11 cellular contexts compared by ENCODE assay signal in genomic region chrX:49198540-49199314, GRCh38. TPM values are rescaled to one million over a fixed set of nuclear protein-coding genes. Genes with fewer than 3 reads are reported as not detected.
A peak's percentile ranks its signal among the peaks of the same experiment; 100 is the strongest.
DNase-seq lines count a peak whose midpoint lies in the region; ATAC-seq lines count a peak whose summit lies in the region.
"Had no signal": no experiment of that assay in that cellular context is flagged by ENCODE, and none has a peak within 500 bp of the region (broad histone marks: within the 10 kb centered on the region; RNA-seq: fewer than 3 reads in every experiment).

No MANE protein-coding gene starts in this region.

- H3K27ac Mint-ChIP-seq in activated CD8-positive, alpha-beta memory T cell treated with anti-CD3 and anti-CD28 coated beads, Interleukin-2, amount 10 ng/mL, durations not matched to agents 7 days and 5 days, result peak overlapping the region; percentile 7
- H3K27ac Mint-ChIP-seq in activated T-helper 2 cell treated with anti-CD3 and anti-CD28 coated beads, Interferon-gamma antibody, Interleukin-2, Interleukin-4, amounts not matched to agents 10 μg/mL and 5 μg/mL and 100 μg/mL, durations not matched to agents 14 hours and 24 hours and 36 hours, result no peak overlapping the region

- no peak overlapping the region for H2AFZ ChIP-seq in neuron (ENCODE audit: low read depth, low read length)

- H3K4me3 ChIP-seq in neuron (ENCODE audit: low read length), result peak overlapping the region; percentile 42

- H3K4me1 Mint-ChIP-seq in activated CD8-positive, alpha-beta memory T cell treated with anti-CD3 and anti-CD28 coated beads, Interleukin-2, amount 10 ng/mL, durations not matched to agents 7 days and 5 days, result peaks cover 20% of the 10 kb centered on the region
- H3K4me1 Mint-ChIP-seq in activated T-helper 2 cell treated with anti-CD3 and anti-CD28 coated beads, Interferon-gamma antibody, Interleukin-2, Interleukin-4, amounts not matched to agents 10 μg/mL and 5 μg/mL and 100 μg/mL, durations not matched to agents 14 hours and 24 hours and 36 hours (ENCODE audit: low read depth), result peaks cover 15% of the 10 kb centered on the region

- intact Hi-C loops in activated T-helper 2 cell treated with anti-CD3 and anti-CD28 coated beads, Interferon-gamma antibody, Interleukin-2, Interleukin-4, amounts not matched to agents 10 μg/mL and 5 μg/mL and 100 μg/mL, durations not matched to agents 14 hours and 24 hours and 36 hours (cut with micrococcal nuclease), result no loop called here

- no peaks in the 10 kb centered on the region for H3K27me3 Mint-ChIP-seq in activated CD8-positive, alpha-beta memory T cell treated with anti-CD3 and anti-CD28 coated beads, Interleukin-2, amount 10 ng/mL, durations not matched to agents 7 days and 5 days
- H3K27me3 Mint-ChIP-seq in activated T-helper 2 cell treated with anti-CD3 and anti-CD28 coated beads, Interferon-gamma antibody, Interleukin-2, Interleukin-4, amounts not matched to agents 10 μg/mL and 5 μg/mL and 100 μg/mL, durations not matched to agents 14 hours and 24 hours and 36 hours (ENCODE audit: low read depth), result no peaks in the 10 kb centered on the region

- H3K4me3 Mint-ChIP-seq in activated CD8-positive, alpha-beta memory T cell treated with anti-CD3 and anti-CD28 coated beads, Interleukin-2, amount 10 ng/mL, durations not matched to agents 7 days and 5 days, result peak overlapping the region; percentile 35
- peak overlapping the region; percentile 61 for H3K4me3 Mint-ChIP-seq in activated T-helper 2 cell treated with anti-CD3 and anti-CD28 coated beads, Interferon-gamma antibody, Interleukin-2, Interleukin-4, amounts not matched to agents 10 μg/mL and 5 μg/mL and 100 μg/mL, durations not matched to agents 14 hours and 24 hours and 36 hours (ENCODE audit: low read depth)

- no peaks in the 10 kb centered on the region for H3K9me3 Mint-ChIP-seq in activated CD8-positive, alpha-beta memory T cell treated with anti-CD3 and anti-CD28 coated beads, Interleukin-2, amount 10 ng/mL, durations not matched to agents 7 days and 5 days (ENCODE audit: low read depth)
- H3K9me3 Mint-ChIP-seq in activated T-helper 2 cell treated with anti-CD3 and anti-CD28 coated beads, Interferon-gamma antibody, Interleukin-2, Interleukin-4, amounts not matched to agents 10 μg/mL and 5 μg/mL and 100 μg/mL, durations not matched to agents 14 hours and 24 hours and 36 hours, result no peaks in the 10 kb centered on the region

- no peak for ATAC-seq in activated CD8-positive, alpha-beta memory T cell treated with anti-CD3 and anti-CD28 coated beads, Interleukin-2, amount 10 ng/mL, durations not matched to agents 7 days and 5 days

- no peak for DNase-seq in activated CD8-positive, alpha-beta memory T cell treated with anti-CD3 and anti-CD28 coated beads, Interleukin-2, amount 10 ng/mL, durations not matched to agents 7 days and 5 days
- no peak for DNase-seq in activated CD8-positive, alpha-beta memory T cell treated with anti-CD3 and anti-CD28 coated beads, Interleukin-2, amount 50 U/mL, for 4 hours
- DNase-seq in activated T-helper 2 cell treated with anti-CD3 and anti-CD28 coated beads, Interferon-gamma antibody, Interleukin-2, Interleukin-4, amounts not matched to agents 10 μg/mL and 5 μg/mL and 100 μg/mL, durations not matched to agents 14 hours and 24 hours and 36 hours (ENCODE audit: low spot score), result no peak
- DNase-seq in stimulated activated CD4-positive, alpha-beta T cell treated with anti-CD3 and anti-CD28 coated beads, Interleukin-2, amount 100 ng/mL, for 24 hours, result no peak
- no peak for DNase-seq in stimulated activated CD4-positive, alpha-beta T cell treated with anti-CD3 and anti-CD28 coated beads, Interleukin-2, amount 100 ng/mL, for 48 hours
- DNase-seq: GDM1; small intestine; stimulated activated CD8-positive, alpha-beta memory T cell treated with anti-CD3 and anti-CD28 coated beads, Interleukin-4, amount 100 ng/mL, for 48 hours had no signal

- CTCF ChIA-PET in activated CD8-positive, alpha-beta memory T cell treated with anti-CD3 and anti-CD28 coated beads, Interleukin-2, amount 10 ng/mL, durations not matched to agents 7 days and 5 days (lab: Charles Lee), result no interaction called here

- peaks cover under 1% of the 10 kb centered on the region for H3K27me3 ChIP-seq in neuron (ENCODE audit: insufficient read depth, low read length)
- H3K27me3 ChIP-seq: esophagus muscularis mucosa had no signal

- no peaks in the 10 kb centered on the region for H3K36me3 Mint-ChIP-seq in activated CD8-positive, alpha-beta memory T cell treated with anti-CD3 and anti-CD28 coated beads, Interleukin-2, amount 10 ng/mL, durations not matched to agents 7 days and 5 days
- H3K36me3 Mint-ChIP-seq in activated T-helper 2 cell treated with anti-CD3 and anti-CD28 coated beads, Interferon-gamma antibody, Interleukin-2, Interleukin-4, amounts not matched to agents 10 μg/mL and 5 μg/mL and 100 μg/mL, durations not matched to agents 14 hours and 24 hours and 36 hours (ENCODE audit: low read depth), result no peaks in the 10 kb centered on the region

- H3K4me1 ChIP-seq in neuron (ENCODE audit: insufficient read depth, low read length), result no peaks in the 10 kb centered on the region

- no peaks in the 10 kb centered on the region for H3K9me3 ChIP-seq in neuron (ENCODE audit: low read length)
- H3K9me3 ChIP-seq: esophagus muscularis mucosa had no signal

- no peaks in the 10 kb centered on the region for H3K36me3 ChIP-seq in neuron (ENCODE audit: insufficient read depth, low read length)
- H3K36me3 ChIP-seq: esophagus muscularis mucosa had no signal

RNA-seq across cellular contexts. Expression of gene SYP, which starts 1.3 kb away (rescaled TPM):
- 1 to 10 TPM; 1.9 to 3.9 TPM for total RNA-seq in activated CD8-positive, alpha-beta memory T cell treated with anti-CD3 and anti-CD28 coated beads, Interleukin-2, amount 10 ng/mL, durations not matched to agents 7 days and 5 days
- total RNA-seq in activated T-helper 2 cell treated with anti-CD3 and anti-CD28 coated beads, Interferon-gamma antibody, Interleukin-2, Interleukin-4, amounts not matched to agents 10 μg/mL and 5 μg/mL and 100 μg/mL, durations not matched to agents 14 hours and 24 hours and 36 hours, result 3.8 and 4.3 TPM in 2 replicates

RNA-seq across cellular contexts. Expression of gene PRICKLE3, which starts 12.6 kb away (rescaled TPM):
- 10 to 100 TPM; 21.1 to 24.7 TPM for total RNA-seq in activated CD8-positive, alpha-beta memory T cell treated with anti-CD3 and anti-CD28 coated beads, Interleukin-2, amount 10 ng/mL, durations not matched to agents 7 days and 5 days
- total RNA-seq in activated T-helper 2 cell treated with anti-CD3 and anti-CD28 coated beads, Interferon-gamma antibody, Interleukin-2, Interleukin-4, amounts not matched to agents 10 μg/mL and 5 μg/mL and 100 μg/mL, durations not matched to agents 14 hours and 24 hours and 36 hours, result 24.5 and 26.9 TPM in 2 replicates

RNA-seq across cellular contexts. Expression of gene PLP2, which starts 27.0 kb away (rescaled TPM):
- total RNA-seq in activated CD8-positive, alpha-beta memory T cell treated with anti-CD3 and anti-CD28 coated beads, Interleukin-2, amount 10 ng/mL, durations not matched to agents 7 days and 5 days, result 10 to 100 TPM; 21.9 to 44.7 TPM
- total RNA-seq in activated T-helper 2 cell treated with anti-CD3 and anti-CD28 coated beads, Interferon-gamma antibody, Interleukin-2, Interleukin-4, amounts not matched to agents 10 μg/mL and 5 μg/mL and 100 μg/mL, durations not matched to agents 14 hours and 24 hours and 36 hours, result 112 and 116 TPM in 2 replicates

RNA-seq across cellular contexts. Expression of gene CACNA1F, which starts 34.4 kb away (rescaled TPM):
- total RNA-seq in activated CD8-positive, alpha-beta memory T cell treated with anti-CD3 and anti-CD28 coated beads, Interleukin-2, amount 10 ng/mL, durations not matched to agents 7 days and 5 days, result 1 to 10 TPM in 1 of 2 experiments, under 1 TPM in 1; 0.19 to 1.3 TPM
- 0.23 and 0.32 TPM in 2 replicates for total RNA-seq in activated T-helper 2 cell treated with anti-CD3 and anti-CD28 coated beads, Interferon-gamma antibody, Interleukin-2, Interleukin-4, amounts not matched to agents 10 μg/mL and 5 μg/mL and 100 μg/mL, durations not matched to agents 14 hours and 24 hours and 36 hours
- total RNA-seq: myocyte had no signal

RNA-seq across cellular contexts. Expression of gene MAGIX, which starts 36.2 kb away (rescaled TPM):
- total RNA-seq in activated CD8-positive, alpha-beta memory T cell treated with anti-CD3 and anti-CD28 coated beads, Interleukin-2, amount 10 ng/mL, durations not matched to agents 7 days and 5 days, result 1 to 10 TPM; 1.1 to 2.0 TPM
- 1.6 and 2.1 TPM in 2 replicates for total RNA-seq in activated T-helper 2 cell treated with anti-CD3 and anti-CD28 coated beads, Interferon-gamma antibody, Interleukin-2, Interleukin-4, amounts not matched to agents 10 μg/mL and 5 μg/mL and 100 μg/mL, durations not matched to agents 14 hours and 24 hours and 36 hours
